ENCODE assay signal across 9 cellular contexts in the genomic region with DNA sequence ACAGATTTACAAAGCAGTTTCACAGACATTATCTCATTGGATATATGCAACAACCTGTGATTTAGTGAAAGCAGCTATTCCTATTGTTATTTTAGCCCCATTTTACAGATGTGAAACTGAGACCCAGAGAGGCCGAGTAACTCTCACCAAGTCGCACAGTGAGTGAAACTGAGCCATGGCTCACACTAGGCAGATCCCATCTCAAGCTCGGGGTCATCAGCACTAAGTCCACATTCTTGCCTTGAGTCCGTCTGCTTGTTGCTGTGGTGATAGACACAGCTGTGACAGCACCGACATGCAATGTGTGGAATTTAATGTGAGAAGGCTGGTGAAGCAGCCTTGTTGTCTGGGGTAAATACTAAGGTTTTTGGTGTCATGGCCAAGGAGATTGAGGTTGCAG. TPM values are rescaled to one million over a fixed set of nuclear protein-coding genes. Genes with fewer than 3 reads are reported as not detected.
DNase-seq lines count a peak whose midpoint lies in the region; ATAC-seq and TF ChIP-seq lines count a peak whose summit lies in the region.
"Had no signal": no experiment of that assay in that cellular context is flagged by ENCODE, and none has a peak within 500 bp of the region (broad histone marks: within the 10 kb centered on the region; RNA-seq: fewer than 3 reads in every experiment).

No MANE protein-coding gene starts in this region.

- POLR2A ChIA-PET in CD8-positive, alpha-beta memory T cell (lab: Charles Lee), result no interaction called here

- H2AFZ ChIP-seq in parathyroid adenoma, result peak overlapping the region; percentile 50

- H3K4me3 ChIP-seq in GM08714 (ENCODE audit: low read length) (peak overlapping the region; percentile 44; the same call in 1 of the 2 replicates), parathyroid adenoma (ENCODE audit: low read depth, low read length) (no peak overlapping the region)
- H3K4me3 ChIP-seq in CD8-positive, alpha-beta memory T cell (ENCODE audit: low read length), result no peak overlapping the region

- peaks cover 77% of the 10 kb centered on the region for H3K36me3 Mint-ChIP-seq in dendritic cell treated with granulocyte-macrophage colony-stimulating factor and Interleukin-4, amounts not matched to agents 40 ng/mL and 50 ng/mL, for 4 days (ENCODE audit: low read depth)
- H3K36me3 Mint-ChIP-seq in CD8-positive, alpha-beta memory T cell, result peaks cover 5 to 10% (median 5%) of the 10 kb centered on the region in 3 donors
- peaks cover 17% of the 10 kb centered on the region for H3K36me3 Mint-ChIP-seq in activated CD8-positive, alpha-beta memory T cell treated with anti-CD3 and anti-CD28 coated beads, Interleukin-2, amount 10 ng/mL, durations not matched to agents 7 days and 5 days

- no peaks in the 10 kb centered on the region for H3K9me3 ChIP-seq in parathyroid adenoma (ENCODE audit: control insufficient read depth, low read length)
- H3K9me3 ChIP-seq in CD8-positive, alpha-beta memory T cell (ENCODE audit: low read length), result no peaks in the 10 kb centered on the region

- H3K4me1 ChIP-seq in parathyroid adenoma, result peaks cover 34% of the 10 kb centered on the region
- no peaks in the 10 kb centered on the region for H3K4me1 ChIP-seq in CD8-positive, alpha-beta memory T cell (ENCODE audit: insufficient read depth, low read length)
- H3K4me1 ChIP-seq: foreskin keratinocyte had no signal

- no peak for DNase-seq in SIG-M5 (lab: John Stamatoyannopoulos, UW)
- DNase-seq in CD8-positive, alpha-beta memory T cell, result no peak
- DNase-seq in NCI-H2107 (lab: John Stamatoyannopoulos, UW), result no peak
- DNase-seq in activated CD8-positive, alpha-beta memory T cell treated with anti-CD3 and anti-CD28 coated beads, Interleukin-2, amount 10 ng/mL, durations not matched to agents 7 days and 5 days, result no peak

- ATAC-seq in HG02973 (IDR thresholded peaks at IDR 0.05; ENCODE audit: unreplicated experiment), result peak; percentile 51
- no peak for ATAC-seq in activated CD8-positive, alpha-beta memory T cell treated with anti-CD3 and anti-CD28 coated beads, Interleukin-2, amount 10 ng/mL, durations not matched to agents 7 days and 5 days
- ATAC-seq: foreskin keratinocyte had no signal

- peak overlapping the region; percentile 66 for H3K27ac Mint-ChIP-seq in dendritic cell treated with granulocyte-macrophage colony-stimulating factor and Interleukin-4, amounts not matched to agents 40 ng/mL and 50 ng/mL, for 4 days
- peak overlapping the region in 2 of 8 donors; percentile 20 to 70 for H3K27ac Mint-ChIP-seq in CD8-positive, alpha-beta memory T cell
- H3K27ac Mint-ChIP-seq in activated CD8-positive, alpha-beta memory T cell treated with anti-CD3 and anti-CD28 coated beads, Interleukin-2, amount 10 ng/mL, durations not matched to agents 7 days and 5 days, result no peak overlapping the region

- H3K27me3 ChIP-seq in parathyroid adenoma (ENCODE audit: control insufficient read depth, insufficient read depth, low read length), result no peaks in the 10 kb centered on the region
- H3K27me3 ChIP-seq in CD8-positive, alpha-beta memory T cell (ENCODE audit: insufficient read depth, low read length, poor library complexity, severe bottlenecking), result no peaks in the 10 kb centered on the region
- H3K27me3 ChIP-seq: foreskin keratinocyte had no signal

- no peak for TF ChIP-seq CTCF in parathyroid adenoma (IDR thresholded peaks at IDR 0.05)

- peaks cover 7% of the 10 kb centered on the region for H3K79me2 ChIP-seq in parathyroid adenoma

- no peaks in the 10 kb centered on the region for H3K36me3 ChIP-seq in parathyroid adenoma (ENCODE audit: control insufficient read depth, insufficient read depth, low read length)
- no peaks in the 10 kb centered on the region for H3K36me3 ChIP-seq in CD8-positive, alpha-beta memory T cell (ENCODE audit: insufficient read depth, low read length)

- H3K4me2 ChIP-seq in parathyroid adenoma (ENCODE audit: low read length), result no peak overlapping the region

- peak overlapping the region; percentile 49 for H3K27ac ChIP-seq in parathyroid adenoma
- no peak overlapping the region for H3K27ac ChIP-seq in CD8-positive, alpha-beta memory T cell (ENCODE audit: low read depth, low read length)
- H3K27ac ChIP-seq: foreskin keratinocyte had no signal

- H3K9ac ChIP-seq in parathyroid adenoma, result no peak overlapping the region

- no peak overlapping the region for H3K4me3 Mint-ChIP-seq in dendritic cell treated with granulocyte-macrophage colony-stimulating factor and Interleukin-4, amounts not matched to agents 40 ng/mL and 50 ng/mL, for 4 days
- no peak overlapping the region for H3K4me3 Mint-ChIP-seq in CD8-positive, alpha-beta memory T cell
- H3K4me3 Mint-ChIP-seq in activated CD8-positive, alpha-beta memory T cell treated with anti-CD3 and anti-CD28 coated beads, Interleukin-2, amount 10 ng/mL, durations not matched to agents 7 days and 5 days, result no peak overlapping the region

- no peaks in the 10 kb centered on the region for H3K9me3 Mint-ChIP-seq in dendritic cell treated with granulocyte-macrophage colony-stimulating factor and Interleukin-4, amounts not matched to agents 40 ng/mL and 50 ng/mL, for 4 days
- no peaks in the 10 kb centered on the region for H3K9me3 Mint-ChIP-seq in CD8-positive, alpha-beta memory T cell
- H3K9me3 Mint-ChIP-seq in activated CD8-positive, alpha-beta memory T cell treated with anti-CD3 and anti-CD28 coated beads, Interleukin-2, amount 10 ng/mL, durations not matched to agents 7 days and 5 days (ENCODE audit: low read depth), result no peaks in the 10 kb centered on the region

- CTCF ChIA-PET in CD8-positive, alpha-beta memory T cell (lab: Charles Lee), result interaction anchor here (1.4 to 1.5 kb wide), 2 partner anchors 14 to 30 kb away, joined by 3 to 4 read pairs; no protein-coding TSS in a partner anchor
- CTCF ChIA-PET in activated CD8-positive, alpha-beta memory T cell treated with anti-CD3 and anti-CD28 coated beads, Interleukin-2, amount 10 ng/mL, durations not matched to agents 7 days and 5 days (lab: Charles Lee), result interaction anchor here (1.1 to 2.0 kb wide), 4 partner anchors 11 to 64 kb away, joined by 3 to 5 read pairs (median 4); no protein-coding TSS in a partner anchor

- no peaks in the 10 kb centered on the region for H3K27me3 Mint-ChIP-seq in dendritic cell treated with granulocyte-macrophage colony-stimulating factor and Interleukin-4, amounts not matched to agents 40 ng/mL and 50 ng/mL, for 4 days
- no peaks in the 10 kb centered on the region for H3K27me3 Mint-ChIP-seq in CD8-positive, alpha-beta memory T cell
- no peaks in the 10 kb centered on the region for H3K27me3 Mint-ChIP-seq in activated CD8-positive, alpha-beta memory T cell treated with anti-CD3 and anti-CD28 coated beads, Interleukin-2, amount 10 ng/mL, durations not matched to agents 7 days and 5 days

- H3K4me1 Mint-ChIP-seq in dendritic cell treated with granulocyte-macrophage colony-stimulating factor and Interleukin-4, amounts not matched to agents 40 ng/mL and 50 ng/mL, for 4 days (ENCODE audit: low read depth), result peaks cover 14% of the 10 kb centered on the region
- peaks cover 12 to 17% (median 13%) of the 10 kb centered on the region in 3 donors for H3K4me1 Mint-ChIP-seq in CD8-positive, alpha-beta memory T cell
- H3K4me1 Mint-ChIP-seq in activated CD8-positive, alpha-beta memory T cell treated with anti-CD3 and anti-CD28 coated beads, Interleukin-2, amount 10 ng/mL, durations not matched to agents 7 days and 5 days, result peaks cover 12% of the 10 kb centered on the region

- intact Hi-C loops in dendritic cell treated with granulocyte-macrophage colony-stimulating factor and Interleukin-4, amounts not matched to agents 40 ng/mL and 50 ng/mL, for 4 days (cut with micrococcal nuclease), result no loop called here

RNA-seq across cellular contexts. Expression of a gene that starts 40.3 kb away (rescaled TPM):
- total RNA-seq in CD8-positive, alpha-beta memory T cell, result 10 to 100 TPM; 15.5 to 17.6 TPM
- 38.4 TPM for polyA plus RNA-seq in CD8-positive, alpha-beta memory T cell
- total RNA-seq in activated CD8-positive, alpha-beta memory T cell treated with anti-CD3 and anti-CD28 coated beads, Interleukin-2, amount 10 ng/mL, durations not matched to agents 7 days and 5 days, result 10 to 100 TPM; 26.5 to 32.6 TPM

RNA-seq across cellular contexts. Expression of a gene that starts 47.2 kb away (rescaled TPM):
- total RNA-seq in CD8-positive, alpha-beta memory T cell, result 10 to 100 TPM; 30.2 to 33.7 TPM
- polyA plus RNA-seq in CD8-positive, alpha-beta memory T cell, result 38.6 TPM
- total RNA-seq in activated CD8-positive, alpha-beta memory T cell treated with anti-CD3 and anti-CD28 coated beads, Interleukin-2, amount 10 ng/mL, durations not matched to agents 7 days and 5 days, result 10 to 100 TPM; 56.1 to 66.6 TPM
